1 cellular context compared by ENCODE assay signal in genomic region chr22:37109242-37109917, GRCh38.
TF ChIP-seq lines count a peak whose summit lies in the region.

TMPRSS6 (minus strand) TSS chr22:37109713; CDS start chr22:37103417, 6,296 bp downstream.

TF ChIP-seq in HepG2, 621 proteins besides CTCF, POLR2A, EP300 and RAD21 (continued from another document and continues in another):
- peak in 1 of 2 experiments; percentile 26; a peak in 1 of 4 replicates for TF ChIP-seq HMGXB4 (CRISPR knock-in tag; IDR thresholded peaks at IDR 0.05; ENCODE audit: borderline replicate concordance in 1 of 2, low read depth in 1 of 2)
- TF ChIP-seq POGK (CRISPR knock-in tag; conservative IDR thresholded peaks at IDR 0.05), result peak; percentile 64; the same call in 1 of the 2 replicates
- TF ChIP-seq SKI (IDR thresholded peaks at IDR 0.05; ENCODE audit: partially characterized antibody), result peak; percentile 85
- 0 out of 2 replicates have a peak, but pooled peaks have one; percentile 37 for TF ChIP-seq ZNF331 (CRISPR knock-in tag; IDR thresholded peaks at IDR 0.05)
- TF ChIP-seq ZBTB40 (IDR thresholded peaks at IDR 0.05), result no peak
- TF ChIP-seq ZBTB40 (CRISPR knock-in tag; IDR thresholded peaks at IDR 0.05), result peak; percentile 58
- TF ChIP-seq KDM6A (CRISPR knock-in tag; IDR thresholded peaks at IDR 0.05; ENCODE audit: low read depth), result peak; percentile 73
- peak; percentile 75 for TF ChIP-seq RARA (CRISPR knock-in tag; IDR thresholded peaks at IDR 0.05)
- no peak for TF ChIP-seq KAT7 (CRISPR knock-in tag; IDR thresholded peaks at IDR 0.05; ENCODE audit: borderline replicate concordance)
- TF ChIP-seq RXRB (CRISPR knock-in tag; IDR thresholded peaks at IDR 0.05; ENCODE audit: borderline replicate concordance), result peak; percentile 68
- no peak for TF ChIP-seq TERF1 (CRISPR knock-in tag; IDR thresholded peaks at IDR 0.05)
- TF ChIP-seq PITX1 (CRISPR knock-in tag; IDR thresholded peaks at IDR 0.05), result peak; percentile 94
- TF ChIP-seq ZMYM2 (CRISPR knock-in tag; IDR thresholded peaks at IDR 0.05), result no peak
- TF ChIP-seq JARID2 (CRISPR knock-in tag; IDR thresholded peaks at IDR 0.05; ENCODE audit: insufficient replicate concordance), result no peak
- TF ChIP-seq NFKB2 (CRISPR knock-in tag; IDR thresholded peaks at IDR 0.05; ENCODE audit: borderline replicate concordance), result peak; percentile 36; the same call in 1 of the 2 replicates
- TF ChIP-seq HOXA3 (CRISPR knock-in tag; IDR thresholded peaks at IDR 0.05), result peak; percentile 63
- peak; percentile 42; the same call in 1 of the 2 replicates for TF ChIP-seq ARID4A (CRISPR knock-in tag; IDR thresholded peaks at IDR 0.05; ENCODE audit: borderline replicate concordance)
- 0 out of 2 replicates have a peak, but pooled peaks have one; percentile 6 for TF ChIP-seq ZNF501 (CRISPR knock-in tag; IDR thresholded peaks at IDR 0.05)
- no peak for TF ChIP-seq ZBTB39 (CRISPR knock-in tag; IDR thresholded peaks at IDR 0.05)
- 0 out of 2 replicates have a peak, but pooled peaks have one; percentile 15 for TF ChIP-seq REPIN1 (CRISPR knock-in tag; IDR thresholded peaks at IDR 0.05; ENCODE audit: borderline replicate concordance, low read depth)
- peak; percentile 73; the same call in 1 of the 2 replicates for TF ChIP-seq ZNF609 (CRISPR knock-in tag; IDR thresholded peaks at IDR 0.05; ENCODE audit: borderline replicate concordance)
- no peak for TF ChIP-seq XRCC5 (optimal IDR thresholded peaks at IDR 0.05; ENCODE audit: low read length)
- peak; percentile 87; the same call in 1 of the 2 replicates for TF ChIP-seq ZNF619 (CRISPR knock-in tag; IDR thresholded peaks at IDR 0.05)
- no peak; the same call in 1 of the 2 replicates for TF ChIP-seq ZNF451 (CRISPR knock-in tag; IDR thresholded peaks at IDR 0.05)
- peak; percentile 53; the same call in 1 of the 2 replicates for TF ChIP-seq ZNF746 (CRISPR knock-in tag; IDR thresholded peaks at IDR 0.05)
- no peak for TF ChIP-seq MATR3 (CRISPR knock-in tag; IDR thresholded peaks at IDR 0.05)
- peak; percentile 75; the same call in 1 of the 2 replicates for TF ChIP-seq ZNF772 (CRISPR knock-in tag; IDR thresholded peaks at IDR 0.05)
- peak; percentile 97 for TF ChIP-seq ZFY (CRISPR knock-in tag; IDR thresholded peaks at IDR 0.05)
